In genomic region chrX:1466971-1467561, GRCh38 we compare ENCODE assay signal across 1 cellular context.
TF ChIP-seq lines count a peak whose summit lies in the region.

No MANE protein-coding gene starts in this region.

TF ChIP-seq in GM12878, 131 proteins besides CTCF, POLR2A, EP300 and RAD21 (continued from another document):
- TF ChIP-seq SKIL (IDR thresholded peaks at IDR 0.05; ENCODE audit: low read depth, poor library complexity, severe bottlenecking) (peak; percentile 54), MAX (IDR thresholded peaks at IDR 0.05; ENCODE audit: low read depth, low read length) (peak; percentile 46), IRF4 (IDR thresholded peaks at IDR 0.05; ENCODE audit: low read depth, low read length) (no peak), CREM (IDR thresholded peaks at IDR 0.05; ENCODE audit: low read depth) (no peak), ETV6 (conservative IDR thresholded peaks at IDR 0.05 in 1 of 2, IDR thresholded peaks at IDR 0.05 in 1 of 2; ENCODE audit: borderline replicate concordance in 1 of 2, low read depth in 1 of 2) (peak in 1 of 2 experiments; percentile 21; a peak in 1 of 4 replicates), IKZF2 (IDR thresholded peaks at IDR 0.05) (peak; percentile 81 to 86; a peak in 3 of 4 replicates), ATF3 (IDR thresholded peaks at IDR 0.05; ENCODE audit: borderline replicate concordance, extremely low read depth, low read depth, low read length) (no peak), ZBTB4 (CRISPR knock-in tag; IDR thresholded peaks at IDR 0.05) (no peak), YBX1 (IDR thresholded peaks at IDR 0.05) (no peak), BCLAF1 (IDR thresholded peaks at IDR 0.05) (no peak), E4F1 (IDR thresholded peaks at IDR 0.05; ENCODE audit: borderline replicate concordance, partially characterized antibody) (no peak), BACH1 (IDR thresholded peaks at IDR 0.05; ENCODE audit: borderline replicate concordance) (no peak; the same call in 1 of the 2 replicates), MLLT1 (IDR thresholded peaks at IDR 0.05) (peak; percentile 29; the same call in 1 of the 2 replicates), NKRF (conservative IDR thresholded peaks at IDR 0.05) (no peak), KAT2A (conservative IDR thresholded peaks at IDR 0.05; ENCODE audit: control insufficient read depth, low read depth, low read length) (no peak), PAX8 (IDR thresholded peaks at IDR 0.05) (no peak), IKZF1 (conservative IDR thresholded peaks at IDR 0.05) (peak; percentile 87), NFYA (IDR thresholded peaks at IDR 0.05; ENCODE audit: borderline replicate concordance, low read depth, low read length) (no peak), CHD2 (IDR thresholded peaks at IDR 0.05; ENCODE audit: borderline replicate concordance, low read depth, low read length) (no peak), BRCA1 (IDR thresholded peaks at IDR 0.05; ENCODE audit: low read depth, low read length) (no peak), SMC3 (IDR thresholded peaks at IDR 0.05; ENCODE audit: borderline replicate concordance, low read length) (no peak; the same call in 1 of the 2 replicates), TCF3 (IDR thresholded peaks at IDR 0.05; ENCODE audit: borderline replicate concordance, insufficient read depth, low read depth, low read length) (peak; percentile 32; the same call in 1 of the 2 replicates), POLR2AphosphoS2 (IDR thresholded peaks at IDR 0.05; ENCODE audit: low read depth, low read length) (0 out of 2 replicates have a peak, but pooled peaks have one; percentile 38), RAD51 (IDR thresholded peaks at IDR 0.05) (no peak), NR2C1 (IDR thresholded peaks at IDR 0.05) (no peak), PKNOX1 (IDR thresholded peaks at IDR 0.05) (no peak), ATF7 (IDR thresholded peaks at IDR 0.05; ENCODE audit: low read depth) (0 out of 2 replicates have a peak, but pooled peaks have one; percentile 47), HCFC1 (IDR thresholded peaks at IDR 0.05; ENCODE audit: low read length) (0 out of 2 replicates have a peak, but pooled peaks have one; percentile 18), CREB1 (IDR thresholded peaks at IDR 0.05; ENCODE audit: low read depth) (no peak), RFX5 (IDR thresholded peaks at IDR 0.05; ENCODE audit: low read depth, low read length) (no peak), HDGF (IDR thresholded peaks at IDR 0.05) (no peak), TBL1XR1 (IDR thresholded peaks at IDR 0.05; ENCODE audit: low read depth, low read length) (no peak), EZH2 (IDR thresholded peaks at IDR 0.05; ENCODE audit: borderline replicate concordance, control insufficient read depth, low read depth, low read length) (no peak), IRF5 (IDR thresholded peaks at IDR 0.05; ENCODE audit: borderline replicate concordance) (no peak), GATAD2B (conservative IDR thresholded peaks at IDR 0.05; ENCODE audit: low read depth) (peak; percentile 74), GABPA (IDR thresholded peaks at IDR 0.05; ENCODE audit: low read depth) (no peak)
